Comparison of ENCODE assay signal across 32 cellular contexts in genomic region chr17:6470751-6471521, GRCh38. TPM values are rescaled to one million over a fixed set of nuclear protein-coding genes. Genes with fewer than 3 reads are reported as not detected.
DNase-seq lines count a peak whose midpoint lies in the region; ATAC-seq, FAIRE-seq and TF ChIP-seq lines count a peak whose summit lies in the region.
"Had no signal": no experiment of that assay in that cellular context is flagged by ENCODE, and none has a peak within 500 bp of the region (broad histone marks: within the 10 kb centered on the region; RNA-seq: fewer than 3 reads in every experiment).

No MANE protein-coding gene starts in this region.

- H3K79me2 ChIP-seq in SK-N-SH (ENCODE audit: insufficient read depth) = no peaks in the 10 kb centered on the region
- H3K79me2 ChIP-seq in K562 (ENCODE audit: control insufficient read depth, insufficient read depth, low read length) = no peaks in the 10 kb centered on the region
- H3K79me2 ChIP-seq in H9 (ENCODE audit: insufficient read depth, low read length) = no peaks in the 10 kb centered on the region

- no peak overlapping the region for H3K4ac ChIP-seq in H9 (ENCODE audit: low read depth, low read length)

- no peak overlapping the region for H2BK15ac ChIP-seq in H9 (ENCODE audit: low read depth, low read length)

- H3K4me3 ChIP-seq in SK-N-SH (ENCODE audit: low read depth in 2 of 2, low read length in 1 of 2) (no peak overlapping the region), NB4 (ENCODE audit: low read depth, low read length) (no peak overlapping the region), K562 (no peak overlapping the region), skeletal muscle satellite cell (ENCODE audit: low read length) (no peak overlapping the region)
- H3K4me3 ChIP-seq: gastrocnemius medialis, lung, mucosa of descending colon, smooth muscle cell, suprapubic skin, upper lobe of right lung had no signal

- intact Hi-C loops in K562 (cut with micrococcal nuclease) = no loop called here

- H2AK5ac ChIP-seq in H9 (ENCODE audit: insufficient read length, low read length) = no peak overlapping the region

- no peak overlapping the region for H4K5ac ChIP-seq in H9 (ENCODE audit: insufficient read length, low read depth, low read length)

- H3K23me2 ChIP-seq in H9 (ENCODE audit: insufficient read length, low read depth, low read length, poor library complexity, severe bottlenecking) = no peaks in the 10 kb centered on the region

- H3K9ac ChIP-seq in SK-N-SH (no peak overlapping the region), K562 (ENCODE audit: insufficient read depth in 1 of 2, low read depth in 2 of 2, low read length in 2 of 2) (no peak overlapping the region), skeletal muscle satellite cell (ENCODE audit: low read depth, low read length) (no peak overlapping the region), H9 (ENCODE audit: extremely low read depth, insufficient read length, low read length) (no peak overlapping the region)

- no peaks in the 10 kb centered on the region for H3K79me1 ChIP-seq in H9 (ENCODE audit: insufficient read depth, low read depth, low read length, poor library complexity, severe bottlenecking)

- H2BK20ac ChIP-seq in H9 (ENCODE audit: low read depth, low read length, poor library complexity, severe bottlenecking) = no peak overlapping the region

- no peak for FAIRE-seq in K562 (lab: Jason Lieb, UNC)

- TF ChIP-seq CTCF in SK-N-SH (IDR thresholded peaks at IDR 0.05) = no peak
- no peak for TF ChIP-seq CTCF in NB4 (IDR thresholded peaks at IDR 0.05; ENCODE audit: low read depth, low read length)
- no peak for TF ChIP-seq CTCF in K562 (IDR thresholded peaks at IDR 0.05 in 2 of 3, conservative IDR thresholded peaks at IDR 0.05 in 1 of 3; ENCODE audit: insufficient read depth in 2 of 3, low read depth in 1 of 3, low read length in 3 of 3)
- no peak for TF ChIP-seq CTCF in H9 (conservative IDR thresholded peaks at IDR 0.05)

- H3K27ac ChIP-seq in SK-N-SH (ENCODE audit: low read depth in 2 of 2, low read length in 1 of 2) (no peak overlapping the region), K562 (ENCODE audit: extremely low read depth, low read depth, low read length) (no peak overlapping the region), H9 (ENCODE audit: insufficient read length, low read depth, low read length) (no peak overlapping the region)
- H3K27ac ChIP-seq: 22Rv1, gastrocnemius medialis, suprapubic skin, upper lobe of right lung, VCaP had no signal

- POLR2A ChIA-PET in SK-N-SH (lab: Yijun Ruan, JAX) = no interaction called here
- POLR2A ChIA-PET in K562 (lab: Yijun Ruan, JAX) = interaction anchor here (0.9 to 1.0 kb wide), 2 partner anchors 22 to 37 kb away, joined by 3 read pairs; no protein-coding TSS in a partner anchor

- no peaks in the 10 kb centered on the region for H3K27me3 ChIP-seq in SK-N-SH (ENCODE audit: insufficient read depth)
- H3K27me3 ChIP-seq in K562 (ENCODE audit: control insufficient read depth in 2 of 2, insufficient read depth in 2 of 2, low read length in 2 of 2) = peaks cover 0 to 4% of the 10 kb centered on the region in 2 experiments; a peak in 2 of 5 replicates
- no peaks in the 10 kb centered on the region for H3K27me3 ChIP-seq in skeletal muscle satellite cell (ENCODE audit: control insufficient read depth, insufficient read depth, low read length)
- no peaks in the 10 kb centered on the region for H3K27me3 ChIP-seq in H9 (ENCODE audit: insufficient read depth, low read length)
- H3K27me3 ChIP-seq: gastrocnemius medialis, suprapubic skin, upper lobe of right lung had no signal

- H4K20me1 ChIP-seq in SK-N-SH (ENCODE audit: insufficient read depth) (no peaks in the 10 kb centered on the region), K562 (replicated peaks; ENCODE audit: control insufficient read depth, insufficient read depth, low read length) (0 out of 2 replicates have a peak, but pooled peaks cover 4% of the 10 kb centered on the region), H9 (ENCODE audit: control insufficient read depth, insufficient read depth, insufficient read length) (no peaks in the 10 kb centered on the region)

- H4K8ac ChIP-seq in H9 (replicated peaks; ENCODE audit: insufficient read length, low read depth, low read length) = no peak overlapping the region

- H3F3A ChIP-seq in SK-N-SH (replicated peaks; ENCODE audit: insufficient read depth) = no peaks in the 10 kb centered on the region

- no peaks in the 10 kb centered on the region for H3K9me1 ChIP-seq in K562 (ENCODE audit: control insufficient read depth, insufficient read depth, low read length)

- no peak overlapping the region for H2BK5ac ChIP-seq in H9 (ENCODE audit: insufficient read length, low read length)

- H3K4me1 Mint-ChIP-seq in H9 = peaks cover 29 to 44% of the 10 kb centered on the region in 2 experiments

- H3K9me3 ChIP-seq in SK-N-SH = no peaks in the 10 kb centered on the region
- H3K9me3 ChIP-seq in K562 (replicated peaks; ENCODE audit: control insufficient read depth, insufficient read depth, low read depth, low read length) = no peaks in the 10 kb centered on the region
- H3K9me3 ChIP-seq in skeletal muscle satellite cell (replicated peaks; ENCODE audit: low read length) = no peaks in the 10 kb centered on the region
- H3K9me3 ChIP-seq in H9 (ENCODE audit: control insufficient read depth, low read depth, low read length) = no peaks in the 10 kb centered on the region
- H3K9me3 ChIP-seq: gastrocnemius medialis, mucosa of descending colon, suprapubic skin, upper lobe of right lung had no signal

- no peak for DNase-seq in SK-N-SH
- peak; percentile 10 for DNase-seq in NB4 (ENCODE audit: low read depth)
- DNase-seq in K562 (ENCODE audit: extremely low read depth in 1 of 4, low spot score in 3 of 4) = no peak
- DNase-seq in NCI-H524 (lab: John Stamatoyannopoulos, UW) = no peak
- no peak for DNase-seq in H9
- DNase-seq: activated CD4-positive, alpha-beta T cell treated with anti-CD3 and anti-CD28 coated beads, Interleukin-2, amount 10 ng/mL, durations not matched to agents 24 days and 14 days; activated effector memory CD4-positive, alpha-beta T cell treated with Interleukin-2 at 50 U/mL for 16 hours; CD4-positive, alpha-beta T cell; gastrocnemius medialis; NCI-H1092 treated with DMSO at 0.1 percent for 48 hours; NCI-H187 treated with DMSO at 0.1 percent for 48 hours; NCI-H526; NK-92 treated with Interleukin-12 subunit alpha and Interleukin-12 subunit beta, amount 100 ng/mL, for 24 hours; SIG-M5; stimulated activated CD4-positive, alpha-beta T cell treated with anti-CD3 and anti-CD28 coated beads, Interleukin-1b, Interleukin-23, amount 100 ng/mL, for 48 hours; stimulated activated naive CD4-positive, alpha-beta T cell treated with Interleukin-2 at 50 U/mL for 16 hours; upper lobe of right lung had no signal

- no peak for TF ChIP-seq RAD21 in SK-N-SH (IDR thresholded peaks at IDR 0.05; ENCODE audit: low read length)
- TF ChIP-seq RAD21 in K562 (CRISPR knock-in tag; conservative IDR thresholded peaks at IDR 0.05 in 1 of 2, IDR thresholded peaks at IDR 0.05 in 1 of 2) = no peak

- BruUV-seq in K562 (replicated peaks; lab: Mats Ljungman, UMichigan) = no TSS peak

- H3K36me3 ChIP-seq in SK-N-SH (replicated peaks in 1 of 2; ENCODE audit: control insufficient read depth in 1 of 2, insufficient read depth in 2 of 2, low read length in 1 of 2) = no peaks in the 10 kb centered on the region
- H3K36me3 ChIP-seq in K562 (ENCODE audit: control insufficient read depth, insufficient read depth, low read length) = no peaks in the 10 kb centered on the region
- H3K36me3 ChIP-seq in skeletal muscle satellite cell (ENCODE audit: insufficient read depth, low read length) = no peaks in the 10 kb centered on the region
- H3K36me3 ChIP-seq: gastrocnemius medialis, upper lobe of right lung had no signal

- H2BK120ac ChIP-seq in H9 (ENCODE audit: low read depth, low read length, poor library complexity, severe bottlenecking) = no peak overlapping the region

- H3K36me3 Mint-ChIP-seq in H9 (ENCODE audit: insufficient read depth in 1 of 3, low read depth in 3 of 3) = no peaks in the 10 kb centered on the region; a peak in 3 of 7 replicates
- H3K36me3 Mint-ChIP-seq: activated naive CD4-positive, alpha-beta T cell treated with anti-CD3 and anti-CD28 coated beads, Interleukin-2, amount 50 U/mL, for 72 hours; natural killer cell treated with Interleukin-12 subunit alpha and Interleukin-12 subunit beta and Interleukin-15 and Interleukin-18, amount 100 ng/mL, for 72 hours had no signal

- WGBS in SK-N-SH (ENCODE audit: low lambda C conversion rate) = 69% methylated on average over 6 of the region's 17 CpGs
- WGBS in K562 (ENCODE audit: insufficient coverage, low coverage, missing lambda C conversion rate) = 33% methylated on average over 1 of the region's 17 CpGs
- WGBS in H9 (ENCODE audit: extremely low coverage, insufficient read length, low lambda C conversion rate) = no CpG with 5 or more reads among the region's 17 CpGs

- TF ChIP-seq EP300 in SK-N-SH (IDR thresholded peaks at IDR 0.05; ENCODE audit: borderline replicate concordance in 1 of 2, low read depth in 1 of 2, low read length in 1 of 2) (no peak), K562 (IDR thresholded peaks at IDR 0.05; ENCODE audit: low read length) (no peak)

- in situ Hi-C loops in K562 (cut with MboI) = loop anchor here (5.0 kb wide), 1 partner anchor 41 kb away; no protein-coding TSS in a partner anchor

- H3K27me3 Mint-ChIP-seq in H9 (ENCODE audit: low read depth) = peaks cover 2% of the 10 kb centered on the region; the same call in 1 of the 2 replicates
- H3K27me3 Mint-ChIP-seq: CD4-positive, alpha-beta T cell had no signal

- no peak overlapping the region for H3K4me3 Mint-ChIP-seq in H9
- H3K4me3 Mint-ChIP-seq: activated CD4-positive, alpha-beta T cell treated with anti-CD3 and anti-CD28 coated beads, Interleukin-2, amount 10 ng/mL, durations not matched to agents 24 days and 14 days; CD4-positive, alpha-beta T cell; IgD-negative memory B cell; natural killer cell treated with Interleukin-12 subunit alpha and Interleukin-12 subunit beta and Interleukin-15 and Interleukin-18, amount 100 ng/mL, for 72 hours had no signal

- no peak overlapping the region for H2AFZ ChIP-seq in SK-N-SH (ENCODE audit: low read depth)
- no peak overlapping the region for H2AFZ ChIP-seq in K562 (ENCODE audit: low read depth, low read length)
- no peak overlapping the region for H2AFZ ChIP-seq in H9 (ENCODE audit: low read length)

- no peak overlapping the region; a peak in 1 of 7 replicates for H3K27ac Mint-ChIP-seq in H9
- H3K27ac Mint-ChIP-seq: activated CD4-positive, alpha-beta T cell treated with anti-CD3 and anti-CD28 coated beads, Interleukin-2, amount 10 ng/mL, durations not matched to agents 24 days and 14 days; CD4-positive, alpha-beta T cell; IgD-negative memory B cell; natural killer cell treated with Interleukin-12 subunit alpha and Interleukin-12 subunit beta and Interleukin-15 and Interleukin-18, amount 100 ng/mL, for 72 hours had no signal

- TF ChIP-seq POLR2A in NB4 (IDR thresholded peaks at IDR 0.05; ENCODE audit: extremely low read depth, insufficient read length) = no peak
- no peak for TF ChIP-seq POLR2A in K562 (conservative IDR thresholded peaks at IDR 0.05)

- H3K9me3 Mint-ChIP-seq in H9 = peaks cover 0 to 3% of the 10 kb centered on the region in 2 experiments; a peak in 1 of 5 replicates
- H3K9me3 Mint-ChIP-seq: activated CD4-positive, alpha-beta T cell treated with anti-CD3 and anti-CD28 coated beads, Interleukin-2, amount 10 ng/mL, durations not matched to agents 24 days and 14 days; activated naive CD4-positive, alpha-beta T cell treated with anti-CD3 and anti-CD28 coated beads, Interleukin-2, amount 50 U/mL, for 72 hours; CD4-positive, alpha-beta T cell; natural killer cell treated with Interleukin-12 subunit alpha and Interleukin-12 subunit beta and Interleukin-15 and Interleukin-18, amount 100 ng/mL, for 72 hours had no signal

- H2BK12ac ChIP-seq in H9 (ENCODE audit: insufficient read length, low read depth, low read length) = no peak overlapping the region

- H3K4me1 ChIP-seq in SK-N-SH (ENCODE audit: control insufficient read depth in 1 of 2, insufficient read depth in 2 of 2, low read depth in 1 of 2, low read length in 1 of 2) = peaks cover 0 to 5% of the 10 kb centered on the region in 2 experiments; a peak in 3 of 4 replicates
- peaks cover 0 to 11% of the 10 kb centered on the region in 2 experiments; a peak in 1 of 5 replicates for H3K4me1 ChIP-seq in K562 (replicated peaks in 1 of 2; ENCODE audit: control insufficient read depth in 2 of 2, insufficient read depth in 2 of 2, low read length in 2 of 2)
- peaks cover 23% of the 10 kb centered on the region for H3K4me1 ChIP-seq in skeletal muscle satellite cell (ENCODE audit: control insufficient read depth, insufficient read depth, low read length)
- no peaks in the 10 kb centered on the region for H3K4me1 ChIP-seq in H9 (ENCODE audit: insufficient read depth, low read length)
- H3K4me1 ChIP-seq: upper lobe of right lung had no signal

- ATAC-seq in SK-N-SH treated with all-trans-retinoic acid at 6 μM for 48 hours = peak; percentile 27
- ATAC-seq in K562 = no peak
- no peak for ATAC-seq in HG03139 (IDR thresholded peaks at IDR 0.05; ENCODE audit: unreplicated experiment)
- ATAC-seq: activated naive CD4-positive, alpha-beta T cell treated with anti-CD3 and anti-CD28 coated beads, Interleukin-2, amount 50 U/mL, for 72 hours; mucosa of descending colon; natural killer cell treated with Interleukin-12 subunit alpha and Interleukin-12 subunit beta and Interleukin-15 and Interleukin-18, amount 100 ng/mL, for 72 hours; upper lobe of right lung had no signal

- CTCF ChIA-PET in SK-N-SH (lab: Yijun Ruan, JAX) = interaction anchor here (0.6 to 1.7 kb wide), 6 partner anchors 9 to 169 kb away, joined by 3 to 5 read pairs (median 4); partner anchors contain the start of gene KIAA0753
- CTCF ChIA-PET in K562 (lab: Yijun Ruan, JAX; ENCODE audit: low intra/inter-chr PET ratio) = no interaction called here

- H3K56ac ChIP-seq in H9 (ENCODE audit: insufficient read length, low read depth, low read length) = no peak overlapping the region

- no peak overlapping the region for H3K18ac ChIP-seq in H9 (ENCODE audit: insufficient read length, low read depth, low read length)

- no peak overlapping the region for H3K14ac ChIP-seq in H9 (ENCODE audit: insufficient read depth, low read length)

- H3K9me2 ChIP-seq in SK-N-SH = no peaks in the 10 kb centered on the region

- H3K4me2 ChIP-seq in SK-N-SH (no peak overlapping the region), K562 (ENCODE audit: insufficient read depth, low read length) (no peak overlapping the region), skeletal muscle satellite cell (ENCODE audit: low read length) (peak overlapping the region; percentile 73), H9 (ENCODE audit: insufficient read depth, insufficient read length, low read length) (no peak overlapping the region)

- no peak overlapping the region for H4K91ac ChIP-seq in H9 (ENCODE audit: insufficient read length, low read depth, low read length)

- no peak overlapping the region for H3T11ph ChIP-seq in H9 (ENCODE audit: low read length)

- H3K23ac ChIP-seq in H9 (ENCODE audit: insufficient read length, low read depth, low read length) = no peak overlapping the region

RNA-seq across cellular contexts. Expression of gene PIMREG, which starts 26.7 kb away (rescaled TPM):
- 17.2 and 19.6 TPM in 2 replicates for polyA plus RNA-seq in SK-N-SH (2012; rRNA removed)
- polyA plus RNA-seq in SK-N-SH (2012; cell fraction: cytosol; rRNA removed) = 10.4 and 14.2 TPM in 2 replicates
- polyA plus RNA-seq in SK-N-SH (2012; cell fraction: nucleus; rRNA removed) = 15.5 and 18.9 TPM in 2 replicates
- 6.0 and 11.9 TPM in 2 replicates for total RNA-seq in K562 (2011; cell fraction: chromatin; rRNA removed; ENCODE audit: low replicate concordance)
- 11.2 and 12.5 TPM in 2 replicates for total RNA-seq in K562 (2011; cell fraction: nucleolus; rRNA removed)
- total RNA-seq in K562 (2011; cell fraction: nucleoplasm; rRNA removed) = 8.7 and 11.7 TPM in 2 replicates
- total RNA-seq in K562 (2014; rRNA removed) = 11.5 and 12.9 TPM in 2 replicates
- total RNA-seq in K562 (2014; rRNA removed; fragmentation: Illumina TruSeq; extraction: Trizol) = 5.1 and 5.3 TPM in 2 replicates
- 5.1 and 7.2 TPM in 2 replicates for total RNA-seq in K562 (2015; rRNA removed; fragmentation: Illumina TruSeq; extraction: Trizol)
- total RNA-seq in K562 (2021) = 13.4 and 16.0 TPM in 2 replicates
- 5.9 and 10.2 TPM in 2 replicates for polyA plus RNA-seq in K562 (2011; rRNA removed)
- 5.3 and 15.1 TPM in 2 replicates for polyA plus RNA-seq in K562 (2011; cell fraction: cytosol; rRNA removed)
- 10.6 and 22.8 TPM in 2 replicates for polyA plus RNA-seq in K562 (2011; cell fraction: nucleus; rRNA removed)
- polyA plus RNA-seq in K562 (2012) = 10.5 and 14.1 TPM in 2 replicates
- polyA plus RNA-seq in K562 (2014; fragmentation: Illumina TruSeq; extraction: Trizol) = 9.4 and 13.5 TPM in 2 replicates
- 1 to 10 TPM; 1.1 to 2.1 TPM for polyA plus RNA-seq in K562 (2014; fragmentation: Nextera tagmentation; extraction: Ambion mirVana)
- polyA plus RNA-seq in K562 (2014; rRNA removed) = 15.4 and 16.7 TPM in 2 replicates
- 1.1 and 3.5 TPM in 2 replicates for polyA minus RNA-seq in K562 (2011; rRNA and poly(A)+ RNA removed)
- 2.5 and 2.6 TPM in 2 replicates for polyA minus RNA-seq in K562 (2011; cell fraction: cytosol; rRNA and poly(A)+ RNA removed)
- 3.4 and 4.3 TPM in 2 replicates for polyA minus RNA-seq in K562 (2011; cell fraction: nucleus; rRNA and poly(A)+ RNA removed)
- 13.7 and 22.1 TPM in 2 replicates for total RNA-seq in skeletal muscle satellite cell (2012; rRNA removed)
- 91.6 and 92.5 TPM in 2 replicates for total RNA-seq in H9 (2021)
- total RNA-seq: CD4-positive, alpha-beta T cell had no signal
- polyA plus RNA-seq: IgD-negative memory B cell had no signal

RNA-seq across cellular contexts. Expression of gene AIPL1, which starts 36.0 kb away (rescaled TPM):
- polyA plus RNA-seq in SK-N-SH (2012; rRNA removed) (not detected in 2 replicates), K562 (2011; rRNA removed) (not detected in 2 replicates), K562 (2014; fragmentation: Illumina TruSeq; extraction: Trizol) (not detected in 2 replicates), K562 (2014; fragmentation: Nextera tagmentation; extraction: Ambion mirVana) (not detected), K562 (2014; rRNA removed) (not detected in 2 replicates)
- not detected in 2 replicates for polyA plus RNA-seq in SK-N-SH (2012; cell fraction: cytosol; rRNA removed)
- polyA plus RNA-seq in SK-N-SH (2012; cell fraction: nucleus; rRNA removed) = not detected in 2 replicates
- not detected in 2 replicates for total RNA-seq in K562 (2011; cell fraction: chromatin; rRNA removed; ENCODE audit: low replicate concordance)
- total RNA-seq in K562 (2011; cell fraction: nucleolus; rRNA removed) = not detected in 2 replicates
- total RNA-seq in K562 (2011; cell fraction: nucleoplasm; rRNA removed) = not detected in 2 replicates
- total RNA-seq in K562 (2014; rRNA removed) (not detected in 2 replicates), K562 (2014; rRNA removed; fragmentation: Illumina TruSeq; extraction: Trizol) (not detected in 2 replicates), K562 (2015; rRNA removed; fragmentation: Illumina TruSeq; extraction: Trizol) (not detected in 2 replicates), K562 (2021) (not detected in 2 replicates), H9 (2021) (0.24 and 0.57 TPM in 2 replicates)
- not detected in 2 replicates for polyA plus RNA-seq in K562 (2011; cell fraction: cytosol; rRNA removed)
- polyA plus RNA-seq in K562 (2011; cell fraction: nucleus; rRNA removed) = not detected in 2 replicates
- polyA plus RNA-seq in K562 (2012) = not detected in 2 replicates
- polyA minus RNA-seq in K562 (2011; rRNA and poly(A)+ RNA removed) = not detected in 2 replicates
- not detected in 2 replicates for polyA minus RNA-seq in K562 (2011; cell fraction: cytosol; rRNA and poly(A)+ RNA removed)
- polyA minus RNA-seq in K562 (2011; cell fraction: nucleus; rRNA and poly(A)+ RNA removed) = not detected in 2 replicates
- total RNA-seq in skeletal muscle satellite cell (2012; rRNA removed) = not detected in 2 replicates
- total RNA-seq: activated CD4-positive, alpha-beta T cell treated with anti-CD3 and anti-CD28 coated beads, Interleukin-2, amount 10 ng/mL, durations not matched to agents 24 days and 14 days; activated CD8-positive, alpha-beta memory T cell treated with anti-CD3 and anti-CD28 coated beads for 36 hours; activated naive CD4-positive, alpha-beta T cell treated with anti-CD3 and anti-CD28 coated beads, Interleukin-2, amount 50 U/mL, for 72 hours; CD4-positive, alpha-beta T cell; gastrocnemius medialis; lung; mucosa of descending colon; natural killer cell treated with Interleukin-12 subunit alpha and Interleukin-12 subunit beta and Interleukin-15 and Interleukin-18, amount 100 ng/mL, for 72 hours; osteocyte; PC-3; smooth muscle cell; suprapubic skin; upper lobe of right lung had no signal
- polyA plus RNA-seq: IgD-negative memory B cell, lung, smooth muscle cell had no signal
